Comparison of ENCODE assay signal across 9 cellular contexts in the genomic region with DNA sequence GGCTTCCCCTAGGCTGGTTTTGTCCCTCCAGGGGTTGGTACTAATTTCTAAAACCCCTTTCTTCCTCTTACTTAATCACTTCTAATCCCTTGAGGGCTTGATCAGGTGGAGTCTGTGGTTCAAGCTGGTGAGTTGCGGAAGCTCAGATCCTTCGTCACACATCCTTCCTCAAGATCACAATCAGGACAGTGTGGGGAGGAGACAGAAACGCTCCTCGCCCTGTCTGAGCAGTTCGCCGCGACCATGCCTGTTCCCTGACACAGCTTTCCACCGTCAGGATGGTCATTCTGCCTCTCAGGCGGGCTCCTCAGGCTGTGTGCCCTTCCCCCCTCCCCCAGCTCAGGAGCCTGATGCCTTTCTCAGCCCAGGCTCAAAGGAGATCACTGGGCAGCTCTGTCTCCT. TPM values are rescaled to one million over a fixed set of nuclear protein-coding genes. Genes with fewer than 3 reads are reported as not detected.
DNase-seq lines count a peak whose midpoint lies in the region; ATAC-seq, FAIRE-seq and TF ChIP-seq lines count a peak whose summit lies in the region.
"Had no signal": no experiment of that assay in that cellular context is flagged by ENCODE, and none has a peak within 500 bp of the region (broad histone marks: within the 10 kb centered on the region; RNA-seq: fewer than 3 reads in every experiment).

No MANE protein-coding gene starts in this region.

- no peaks in the 10 kb centered on the region for H3K79me2 ChIP-seq in parathyroid adenoma

- H3K4me1 Mint-ChIP-seq in IgD-negative memory B cell = peaks cover 11 to 18% (median 11%) of the 10 kb centered on the region in 3 donors
- peaks cover 25% of the 10 kb centered on the region for H3K4me1 Mint-ChIP-seq in activated CD8-positive, alpha-beta T cell treated with anti-CD3 and anti-CD28 coated beads, Interleukin-2, amount 10 ng/mL, durations not matched to agents 7 days and 5 days (ENCODE audit: low read depth)
- H3K4me1 Mint-ChIP-seq: neural crest cell had no signal

- peak overlapping the region; percentile 80 for H3K27ac ChIP-seq in parathyroid adenoma

- TF ChIP-seq CTCF in D721Med (IDR thresholded peaks at IDR 0.05; ENCODE audit: insufficient read depth, missing control alignments) (no peak), parathyroid adenoma (IDR thresholded peaks at IDR 0.05) (no peak)

- peak; percentile 29 for FAIRE-seq in D721Med (lab: Jason Lieb, UNC)

- H3K27me3 Mint-ChIP-seq in IgD-negative memory B cell = peaks cover 17% of the 10 kb centered on the region
- peaks cover 17% of the 10 kb centered on the region for H3K27me3 Mint-ChIP-seq in activated CD8-positive, alpha-beta T cell treated with anti-CD3 and anti-CD28 coated beads, Interleukin-2, amount 10 ng/mL, durations not matched to agents 7 days and 5 days (ENCODE audit: low read depth)

- CTCF ChIA-PET in activated CD8-positive, alpha-beta T cell treated with anti-CD3 and anti-CD28 coated beads, Interleukin-2, amount 10 ng/mL, durations not matched to agents 7 days and 5 days (lab: Charles Lee) = interaction anchor here (1.1 kb wide), 1 partner anchor 147 kb away, joined by 3 read pairs; no protein-coding TSS in a partner anchor

- H3K36me3 Mint-ChIP-seq in IgD-negative memory B cell = no peaks in the 10 kb centered on the region
- H3K36me3 Mint-ChIP-seq in activated CD8-positive, alpha-beta T cell treated with anti-CD3 and anti-CD28 coated beads, Interleukin-2, amount 10 ng/mL, durations not matched to agents 7 days and 5 days (ENCODE audit: low read depth) = no peaks in the 10 kb centered on the region

- H3K9me3 Mint-ChIP-seq in IgD-negative memory B cell = no peaks in the 10 kb centered on the region
- no peaks in the 10 kb centered on the region for H3K9me3 Mint-ChIP-seq in activated CD8-positive, alpha-beta T cell treated with anti-CD3 and anti-CD28 coated beads, Interleukin-2, amount 10 ng/mL, durations not matched to agents 7 days and 5 days (ENCODE audit: insufficient read depth)
- H3K9me3 Mint-ChIP-seq: neural crest cell had no signal

- H3K4me3 Mint-ChIP-seq in IgD-negative memory B cell = peak overlapping the region; percentile 0 to 88 (median 64)
- peak overlapping the region; percentile 24 for H3K4me3 Mint-ChIP-seq in activated CD8-positive, alpha-beta T cell treated with anti-CD3 and anti-CD28 coated beads, Interleukin-2, amount 10 ng/mL, durations not matched to agents 7 days and 5 days
- H3K4me3 Mint-ChIP-seq: neural crest cell had no signal

- no peak overlapping the region for H3K4me2 ChIP-seq in parathyroid adenoma (ENCODE audit: low read length)

- peak; percentile 85 for ATAC-seq in GM21367 (IDR thresholded peaks at IDR 0.05; ENCODE audit: unreplicated experiment)
- peak; percentile 98 for ATAC-seq in activated CD8-positive, alpha-beta T cell treated with anti-CD3 and anti-CD28 coated beads, Interleukin-2, amount 10 ng/mL, durations not matched to agents 7 days and 5 days

- peak; percentile 72 for DNase-seq in D721Med (ENCODE audit: insufficient read length, low spot score)
- peak; percentile 83 for DNase-seq in activated CD8-positive, alpha-beta T cell treated with anti-CD3 and anti-CD28 coated beads, Interleukin-2, amount 10 ng/mL, durations not matched to agents 7 days and 5 days
- DNase-seq in DMS153 (lab: John Stamatoyannopoulos, UW) = no peak
- DNase-seq in C1 segment of cervical spinal cord (lab: John Stamatoyannopoulos, UW) = no peak
- no peak for DNase-seq in HPDE6-E6E7 (ENCODE audit: extremely low spot score)

- H2AFZ ChIP-seq in parathyroid adenoma = peak overlapping the region; percentile 61

- H3K27me3 ChIP-seq in parathyroid adenoma (ENCODE audit: control insufficient read depth, insufficient read depth, low read length) = no peaks in the 10 kb centered on the region

- H3K9me3 ChIP-seq in parathyroid adenoma (ENCODE audit: control insufficient read depth, low read length) = no peaks in the 10 kb centered on the region

- H3K36me3 ChIP-seq in parathyroid adenoma (ENCODE audit: control insufficient read depth, insufficient read depth, low read length) = no peaks in the 10 kb centered on the region

- peaks cover 37% of the 10 kb centered on the region for H3K4me1 ChIP-seq in parathyroid adenoma

- H3K4me3 ChIP-seq in parathyroid adenoma (ENCODE audit: low read depth, low read length) = no peak overlapping the region

- peak overlapping the region; percentile 3 to 93 (median 71) for H3K27ac Mint-ChIP-seq in IgD-negative memory B cell
- peak overlapping the region; percentile 64 for H3K27ac Mint-ChIP-seq in activated CD8-positive, alpha-beta T cell treated with anti-CD3 and anti-CD28 coated beads, Interleukin-2, amount 10 ng/mL, durations not matched to agents 7 days and 5 days

- H3K9ac ChIP-seq in parathyroid adenoma = no peak overlapping the region

- POLR2A ChIA-PET in activated CD8-positive, alpha-beta T cell treated with anti-CD3 and anti-CD28 coated beads, Interleukin-2, amount 10 ng/mL, durations not matched to agents 7 days and 5 days (lab: Charles Lee) = no interaction called here

RNA-seq across cellular contexts. Expression of gene CPLX2, which starts 24.3 kb away (rescaled TPM):
- not detected for polyA plus RNA-seq in IgD-negative memory B cell
- not detected for total RNA-seq in activated CD8-positive, alpha-beta T cell treated with anti-CD3 and anti-CD28 coated beads, Interleukin-2, amount 10 ng/mL, durations not matched to agents 7 days and 5 days

Comparison
In these comparisons a context has a peak if more than half of its experiments do, and no peak if none do; other contexts are left out.
1. DNase-seq: peak in D721Med (single experiment) and activated CD8-positive, alpha-beta T cell treated with anti-CD3 and anti-CD28 coated beads, Interleukin-2, amount 10 ng/mL, durations not matched to agents 7 days and 5 days (single experiment); none in DMS153 (single experiment), C1 segment of cervical spinal cord (0 of 14) and HPDE6-E6E7 (single experiment).